1 cellular context compared by ENCODE assay signal in the genomic region with DNA sequence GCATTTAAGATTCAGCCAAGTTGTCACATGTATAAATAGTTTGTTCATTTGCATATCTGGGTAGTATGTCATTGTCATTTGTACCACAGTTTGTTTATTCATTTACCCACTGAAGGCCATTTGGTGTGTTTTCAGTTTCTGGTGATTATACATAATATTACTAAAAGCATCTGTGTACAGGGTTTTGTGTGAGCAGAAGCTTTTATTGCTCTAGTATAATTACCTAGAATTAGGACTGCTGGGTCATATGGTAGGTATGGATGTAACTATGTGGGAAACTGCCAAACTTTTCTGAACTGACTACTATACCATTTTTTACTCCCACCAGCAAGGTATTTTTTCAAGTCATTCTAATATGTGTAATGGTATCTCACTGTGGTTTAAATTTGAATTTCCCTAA.
TF ChIP-seq lines count a peak whose summit lies in the region.

No MANE protein-coding gene starts in this region.

TF ChIP-seq in GM12878, 131 proteins besides CTCF, POLR2A, EP300 and RAD21 (continued from another document):
- TF ChIP-seq, protein P1, sequence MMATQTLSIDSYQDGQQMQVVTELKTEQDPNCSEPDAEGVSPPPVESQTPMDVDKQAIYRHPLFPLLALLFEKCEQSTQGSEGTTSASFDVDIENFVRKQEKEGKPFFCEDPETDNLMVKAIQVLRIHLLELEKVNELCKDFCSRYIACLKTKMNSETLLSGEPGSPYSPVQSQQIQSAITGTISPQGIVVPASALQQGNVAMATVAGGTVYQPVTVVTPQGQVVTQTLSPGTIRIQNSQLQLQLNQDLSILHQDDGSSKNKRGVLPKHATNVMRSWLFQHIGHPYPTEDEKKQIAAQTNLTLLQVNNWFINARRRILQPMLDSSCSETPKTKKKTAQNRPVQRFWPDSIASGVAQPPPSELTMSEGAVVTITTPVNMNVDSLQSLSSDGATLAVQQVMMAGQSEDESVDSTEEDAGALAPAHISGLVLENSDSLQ (IDR thresholded peaks at IDR 0.05), result peak; percentile 67
- TF ChIP-seq IKZF2 (IDR thresholded peaks at IDR 0.05) (no peak), FOS (IDR thresholded peaks at IDR 0.05; ENCODE audit: borderline replicate concordance, extremely low read depth, insufficient read length) (no peak), POU2F2 (IDR thresholded peaks at IDR 0.05; ENCODE audit: borderline replicate concordance, low read depth, low read length) (peak; percentile 62; the same call in 1 of the 3 replicates), ATF7 (IDR thresholded peaks at IDR 0.05; ENCODE audit: low read depth) (peak; percentile 44; the same call in 1 of the 2 replicates), SREBF1 (IDR thresholded peaks at IDR 0.05; ENCODE audit: low read length) (no peak), TCF7 (IDR thresholded peaks at IDR 0.05; ENCODE audit: borderline replicate concordance) (no peak), SMAD1 (IDR thresholded peaks at IDR 0.05; ENCODE audit: low read depth, partially characterized antibody) (no peak), YBX1 (IDR thresholded peaks at IDR 0.05) (no peak), SMARCA5 (IDR thresholded peaks at IDR 0.05) (no peak), NFIC (IDR thresholded peaks at IDR 0.05; ENCODE audit: low read depth, low read length) (0 out of 2 replicates have a peak, but pooled peaks have one; percentile 30), CREM (IDR thresholded peaks at IDR 0.05; ENCODE audit: low read depth) (no peak), RUNX3 (IDR thresholded peaks at IDR 0.05; ENCODE audit: low read length) (peak; percentile 26; the same call in 1 of the 2 replicates), JUNB (IDR thresholded peaks at IDR 0.05) (peak; percentile 13; the same call in 1 of the 2 replicates), ATF2 (IDR thresholded peaks at IDR 0.05; ENCODE audit: low read length) (peak; percentile 37; the same call in 1 of the 2 replicates), PRDM15 (CRISPR knock-in tag; IDR thresholded peaks at IDR 0.05) (no peak), STAT3 (IDR thresholded peaks at IDR 0.05; ENCODE audit: low read depth, low read length) (no peak)
- TF ChIP-seq, protein P2, sequence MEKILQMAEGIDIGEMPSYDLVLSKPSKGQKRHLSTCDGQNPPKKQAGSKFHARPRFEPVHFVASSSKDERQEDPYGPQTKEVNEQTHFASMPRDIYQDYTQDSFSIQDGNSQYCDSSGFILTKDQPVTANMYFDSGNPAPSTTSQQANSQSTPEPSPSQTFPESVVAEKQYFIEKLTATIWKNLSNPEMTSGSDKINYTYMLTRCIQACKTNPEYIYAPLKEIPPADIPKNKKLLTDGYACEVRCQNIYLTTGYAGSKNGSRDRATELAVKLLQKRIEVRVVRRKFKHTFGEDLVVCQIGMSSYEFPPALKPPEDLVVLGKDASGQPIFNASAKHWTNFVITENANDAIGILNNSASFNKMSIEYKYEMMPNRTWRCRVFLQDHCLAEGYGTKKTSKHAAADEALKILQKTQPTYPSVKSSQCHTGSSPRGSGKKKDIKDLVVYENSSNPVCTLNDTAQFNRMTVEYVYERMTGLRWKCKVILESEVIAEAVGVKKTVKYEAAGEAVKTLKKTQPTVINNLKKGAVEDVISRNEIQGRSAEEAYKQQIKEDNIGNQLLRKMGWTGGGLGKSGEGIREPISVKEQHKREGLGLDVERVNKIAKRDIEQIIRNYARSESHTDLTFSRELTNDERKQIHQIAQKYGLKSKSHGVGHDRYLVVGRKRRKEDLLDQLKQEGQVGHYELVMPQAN (conservative IDR thresholded peaks at IDR 0.05), result no peak
- TF ChIP-seq, protein P3, sequence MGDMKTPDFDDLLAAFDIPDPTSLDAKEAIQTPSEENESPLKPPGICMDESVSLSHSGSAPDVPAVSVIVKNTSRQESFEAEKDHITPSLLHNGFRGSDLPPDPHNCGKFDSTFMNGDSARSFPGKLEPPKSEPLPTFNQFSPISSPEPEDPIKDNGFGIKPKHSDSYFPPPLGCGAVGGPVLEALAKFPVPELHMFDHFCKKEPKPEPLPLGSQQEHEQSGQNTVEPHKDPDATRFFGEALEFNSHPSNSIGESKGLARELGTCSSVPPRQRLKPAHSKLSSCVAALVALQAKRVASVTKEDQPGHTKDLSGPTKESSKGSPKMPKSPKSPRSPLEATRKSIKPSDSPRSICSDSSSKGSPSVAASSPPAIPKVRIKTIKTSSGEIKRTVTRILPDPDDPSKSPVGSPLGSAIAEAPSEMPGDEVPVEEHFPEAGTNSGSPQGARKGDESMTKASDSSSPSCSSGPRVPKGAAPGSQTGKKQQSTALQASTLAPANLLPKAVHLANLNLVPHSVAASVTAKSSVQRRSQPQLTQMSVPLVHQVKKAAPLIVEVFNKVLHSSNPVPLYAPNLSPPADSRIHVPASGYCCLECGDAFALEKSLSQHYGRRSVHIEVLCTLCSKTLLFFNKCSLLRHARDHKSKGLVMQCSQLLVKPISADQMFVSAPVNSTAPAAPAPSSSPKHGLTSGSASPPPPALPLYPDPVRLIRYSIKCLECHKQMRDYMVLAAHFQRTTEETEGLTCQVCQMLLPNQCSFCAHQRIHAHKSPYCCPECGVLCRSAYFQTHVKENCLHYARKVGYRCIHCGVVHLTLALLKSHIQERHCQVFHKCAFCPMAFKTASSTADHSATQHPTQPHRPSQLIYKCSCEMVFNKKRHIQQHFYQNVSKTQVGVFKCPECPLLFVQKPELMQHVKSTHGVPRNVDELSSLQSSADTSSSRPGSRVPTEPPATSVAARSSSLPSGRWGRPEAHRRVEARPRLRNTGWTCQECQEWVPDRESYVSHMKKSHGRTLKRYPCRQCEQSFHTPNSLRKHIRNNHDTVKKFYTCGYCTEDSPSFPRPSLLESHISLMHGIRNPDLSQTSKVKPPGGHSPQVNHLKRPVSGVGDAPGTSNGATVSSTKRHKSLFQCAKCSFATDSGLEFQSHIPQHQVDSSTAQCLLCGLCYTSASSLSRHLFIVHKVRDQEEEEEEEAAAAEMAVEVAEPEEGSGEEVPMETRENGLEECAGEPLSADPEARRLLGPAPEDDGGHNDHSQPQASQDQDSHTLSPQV (IDR thresholded peaks at IDR 0.05), result no peak
- TF ChIP-seq, protein P4, sequence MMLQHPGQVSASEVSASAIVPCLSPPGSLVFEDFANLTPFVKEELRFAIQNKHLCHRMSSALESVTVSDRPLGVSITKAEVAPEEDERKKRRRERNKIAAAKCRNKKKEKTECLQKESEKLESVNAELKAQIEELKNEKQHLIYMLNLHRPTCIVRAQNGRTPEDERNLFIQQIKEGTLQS (IDR thresholded peaks at IDR 0.05; ENCODE audit: borderline replicate concordance, extremely low read depth, low read depth, low read length), result no peak
